8 cellular contexts compared by ENCODE assay signal in the genomic region with DNA sequence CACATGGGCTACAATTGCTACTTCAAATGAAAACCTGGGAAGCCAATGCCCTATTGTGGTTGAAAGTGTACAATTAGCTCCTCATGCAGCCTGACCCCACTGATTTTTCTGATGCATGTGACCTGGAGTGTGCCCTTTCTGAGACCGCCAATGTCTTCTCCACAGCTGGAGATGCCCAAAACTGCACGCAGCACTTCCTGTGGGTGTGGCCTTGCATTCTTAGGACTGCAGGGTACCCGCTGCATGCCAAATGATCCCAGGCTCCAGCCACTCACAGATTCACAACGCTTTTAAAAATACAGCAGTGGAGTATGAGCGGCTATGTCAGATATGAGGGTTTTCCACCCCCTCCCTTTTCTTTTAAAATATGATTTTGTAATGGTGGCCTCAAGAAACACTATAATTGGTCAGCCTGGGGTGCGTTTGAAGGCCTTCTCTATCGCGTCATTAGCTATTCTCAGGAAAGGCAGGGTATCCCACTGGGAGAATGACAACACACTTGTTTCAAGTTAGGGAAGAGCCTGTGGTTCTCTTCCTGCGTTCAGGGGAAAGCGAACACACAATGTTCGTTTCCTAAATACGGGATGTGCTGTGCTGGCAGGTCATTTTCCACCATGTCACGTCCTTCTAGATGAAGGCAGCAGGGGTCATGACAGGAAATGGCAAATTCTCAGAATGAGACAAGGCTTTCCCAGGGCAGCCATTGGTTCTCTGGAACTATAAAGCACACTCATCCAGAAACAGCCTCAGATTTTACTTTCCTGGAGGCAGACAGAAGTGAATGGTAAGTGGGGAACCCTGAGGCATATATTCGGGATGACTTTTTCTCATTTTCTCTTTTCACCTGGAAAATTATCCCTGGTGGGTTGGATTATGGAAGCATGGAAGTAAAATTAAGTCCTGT. TPM values are rescaled to one million over a fixed set of nuclear protein-coding genes. Genes with fewer than 3 reads are reported as not detected.
DNase-seq lines count a peak whose midpoint lies in the region; TF ChIP-seq lines count a peak whose summit lies in the region.

A gene with protein sequence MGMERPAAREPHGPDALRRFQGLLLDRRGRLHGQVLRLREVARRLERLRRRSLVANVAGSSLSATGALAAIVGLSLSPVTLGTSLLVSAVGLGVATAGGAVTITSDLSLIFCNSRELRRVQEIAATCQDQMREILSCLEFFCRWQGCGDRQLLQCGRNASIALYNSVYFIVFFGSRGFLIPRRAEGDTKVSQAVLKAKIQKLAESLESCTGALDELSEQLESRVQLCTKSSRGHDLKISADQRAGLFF (plus strand): TSS at position 749 of the 904 bp plus-strand sequence. CDS start 33 bp downstream, at position 782.

- H3K27me3 ChIP-seq in GM23248 (replicated peaks; ENCODE audit: insufficient read depth) (no peaks in the 10 kb centered on the region), WERI-Rb-1 (ENCODE audit: insufficient read depth, low read depth, severe bottlenecking) (no peaks in the 10 kb centered on the region), parathyroid adenoma (ENCODE audit: control insufficient read depth, insufficient read depth, low read length) (no peaks in the 10 kb centered on the region)

- peaks cover 16% of the 10 kb centered on the region; the same call in 1 of the 2 replicates for H3F3A ChIP-seq in GM23248 (ENCODE audit: insufficient read depth)

- no peak for DNase-seq in GM23248
- DNase-seq in WERI-Rb-1: no peak
- DNase-seq in foreskin melanocyte: peak; percentile 100
- DNase-seq in NCI-H2029 treated with DMSO at 0.1 percent for 48 hours (lab: John Stamatoyannopoulos, UW): no peak
- no peak for DNase-seq in NCI-H1048 (lab: John Stamatoyannopoulos, UW)
- no peak for DNase-seq in SW480 (ENCODE audit: low spot score)
- no peak for DNase-seq in HuH-7.5 (ENCODE audit: low spot score)

- peak within 1 kb of the TSS; percentile 88 for H2AFZ ChIP-seq in GM23248
- H2AFZ ChIP-seq in parathyroid adenoma: peak within 1 kb of the TSS; percentile 86

- H3K9ac ChIP-seq in GM23248 (peak within 1 kb of the TSS; percentile 83), parathyroid adenoma (peak within 1 kb of the TSS; percentile 77)

- H4K20me1 ChIP-seq in GM23248 (ENCODE audit: insufficient read depth): no peaks in the 10 kb centered on the region

- H3K4me1 ChIP-seq in GM23248 (ENCODE audit: insufficient read depth) (peaks cover 22% of the 10 kb centered on the region), parathyroid adenoma (peaks cover 19% of the 10 kb centered on the region)

- TF ChIP-seq CTCF in WERI-Rb-1 (IDR thresholded peaks at IDR 0.05; ENCODE audit: low read depth, low read length): no peak
- TF ChIP-seq CTCF in parathyroid adenoma (IDR thresholded peaks at IDR 0.05): no peak

- no peaks in the 10 kb centered on the region for H3K36me3 ChIP-seq in GM23248 (ENCODE audit: low read depth)
- H3K36me3 ChIP-seq in WERI-Rb-1: no peaks in the 10 kb centered on the region
- H3K36me3 ChIP-seq in parathyroid adenoma (ENCODE audit: control insufficient read depth, insufficient read depth, low read length): no peaks in the 10 kb centered on the region

- peak within 1 kb of the TSS; percentile 74 for H3K4me3 ChIP-seq in GM23248
- H3K4me3 ChIP-seq in WERI-Rb-1 (ENCODE audit: low read depth, low read length): peak within 1 kb of the TSS; percentile 49
- H3K4me3 ChIP-seq in parathyroid adenoma (ENCODE audit: low read depth, low read length): peak within 1 kb of the TSS; percentile 54

- H3K9me3 ChIP-seq in GM23248 (ENCODE audit: low read depth): no peaks in the 10 kb centered on the region
- no peaks in the 10 kb centered on the region for H3K9me3 ChIP-seq in WERI-Rb-1 (ENCODE audit: severe bottlenecking)
- no peaks in the 10 kb centered on the region for H3K9me3 ChIP-seq in parathyroid adenoma (ENCODE audit: control insufficient read depth, low read length)

- 86 to 91% methylated on average over 14 of the region's 14 CpGs for WGBS in GM23248 (ENCODE audit: low coverage in 1 of 2, low lambda C conversion rate in 2 of 2, missing lambda C conversion rate in 2 of 2), 2 experiments

- H3K9me2 ChIP-seq in GM23248 (ENCODE audit: insufficient read depth): no peaks in the 10 kb centered on the region

- peak within 1 kb of the TSS; percentile 85 for H3K4me2 ChIP-seq in GM23248 (ENCODE audit: unreplicated experiment)
- peak within 1 kb of the TSS; percentile 79 for H3K4me2 ChIP-seq in parathyroid adenoma (ENCODE audit: low read length)

- peak within 1 kb of the TSS; percentile 77 for H3K27ac ChIP-seq in GM23248
- H3K27ac ChIP-seq in WERI-Rb-1: peak within 1 kb of the TSS; percentile 81; the same call in 1 of the 2 replicates
- peak within 1 kb of the TSS; percentile 89 for H3K27ac ChIP-seq in parathyroid adenoma

- in situ Hi-C loops in GM23248 (cut with MboI): no loop called here

- H3K79me2 ChIP-seq in GM23248 (ENCODE audit: insufficient read depth): peaks cover 8% of the 10 kb centered on the region; the same call in 1 of the 2 replicates
- H3K79me2 ChIP-seq in parathyroid adenoma: no peaks in the 10 kb centered on the region

RNA-seq across cellular contexts. Expression of the gene that starts here (rescaled TPM):
- total RNA-seq in GM23248 (2014; rRNA removed; shearing (Covaris generic)): 5.2 and 5.4 TPM in 2 replicates
- 3.4 and 3.8 TPM in 2 replicates for polyA plus RNA-seq in GM23248 (2016; fragmentation: Nextera tagmentation; extraction: Ambion mirVana)
